ENCODE assay signal across 15 cellular contexts in genomic region chr7:73567701-73568685, GRCh38. TPM values are rescaled to one million over a fixed set of nuclear protein-coding genes. Genes with fewer than 3 reads are reported as not detected.
DNase-seq lines count a peak whose midpoint lies in the region; ATAC-seq and TF ChIP-seq lines count a peak whose summit lies in the region.
"Had no signal": no experiment of that assay in that cellular context is flagged by ENCODE, and none has a peak within 500 bp of the region (broad histone marks: within the 10 kb centered on the region; RNA-seq: fewer than 3 reads in every experiment).

No MANE protein-coding gene starts in this region.

- H3K27me3 ChIP-seq in KMS-11 (ENCODE audit: insufficient read depth, low read depth) (no peaks in the 10 kb centered on the region), neuronal stem cell (ENCODE audit: control insufficient read depth in 3 of 3, insufficient read depth in 3 of 3, low read depth in 1 of 3, low read length in 3 of 3) (no peaks in the 10 kb centered on the region)

- H3K9me3 ChIP-seq in neuronal stem cell (replicated peaks in 1 of 2; ENCODE audit: control insufficient read depth in 2 of 2, insufficient read depth in 1 of 2, low read depth in 1 of 2, low read length in 2 of 2), result no peaks in the 10 kb centered on the region

- no peak overlapping the region for H2AK5ac ChIP-seq in neuronal stem cell (ENCODE audit: low read depth, low read length)

- DNase-seq in activated CD4-positive, alpha-beta memory T cell treated with anti-CD3 and anti-CD28 coated beads, Interleukin-2, amount 10 ng/mL, durations not matched to agents 7 days and 5 days, result no peak
- no peak for DNase-seq in activated CD4-positive, alpha-beta memory T cell treated with anti-CD3 and anti-CD28 coated beads for 36 hours
- DNase-seq in neuronal stem cell (ENCODE audit: low spot score), result no peak
- DNase-seq in NCI-H2171 treated with DMSO at 0.1 percent for 48 hours (lab: John Stamatoyannopoulos, UW), result no peak
- DNase-seq: activated CD4-positive, alpha-beta T cell treated with anti-CD3 and anti-CD28 coated beads for 48 hours; activated gamma-delta T cell; central memory CD4-positive, alpha-beta T cell; DMS153; islet precursor cell; NCI-H1105; substantia nigra had no signal

- H3K9ac ChIP-seq in KMS-11, result no peak overlapping the region
- peak overlapping the region; percentile 56 for H3K9ac ChIP-seq in neuronal stem cell (ENCODE audit: low read depth, low read length, poor library complexity)

- H3K36me3 Mint-ChIP-seq in activated CD4-positive, alpha-beta memory T cell treated with anti-CD3 and anti-CD28 coated beads, Interleukin-2, amount 10 ng/mL, durations not matched to agents 7 days and 5 days (ENCODE audit: low read depth), result peaks cover 33% of the 10 kb centered on the region
- H3K36me3 Mint-ChIP-seq in activated CD4-positive, alpha-beta memory T cell treated with anti-CD3 and anti-CD28 coated beads for 36 hours, result peaks cover 27% of the 10 kb centered on the region
- peaks cover 45% of the 10 kb centered on the region for H3K36me3 Mint-ChIP-seq in activated T-helper 17 cell treated with anti-CD3 and anti-CD28 coated beads, Interleukin-2, amount 50 U/mL, for 72 hours (ENCODE audit: low read depth)

- CTCF ChIA-PET in activated CD4-positive, alpha-beta memory T cell treated with anti-CD3 and anti-CD28 coated beads, Interleukin-2, amount 10 ng/mL, durations not matched to agents 7 days and 5 days (lab: Charles Lee), result interaction anchor here (1.5 kb wide), 1 partner anchor 167 kb away, joined by 4 read pairs; no protein-coding TSS in a partner anchor
- CTCF ChIA-PET in activated CD4-positive, alpha-beta memory T cell treated with anti-CD3 and anti-CD28 coated beads for 36 hours (lab: Charles Lee), result interaction anchor here (1.1 to 1.5 kb wide), 2 partner anchors 16 to 39 kb away, joined by 3 to 6 read pairs; no protein-coding TSS in a partner anchor

- no peak overlapping the region for H2BK120ac ChIP-seq in neuronal stem cell (ENCODE audit: low read depth, low read length)

- peaks cover 29% of the 10 kb centered on the region for H3K4me1 Mint-ChIP-seq in activated CD4-positive, alpha-beta memory T cell treated with anti-CD3 and anti-CD28 coated beads, Interleukin-2, amount 10 ng/mL, durations not matched to agents 7 days and 5 days
- H3K4me1 Mint-ChIP-seq in activated CD4-positive, alpha-beta memory T cell treated with anti-CD3 and anti-CD28 coated beads for 36 hours (ENCODE audit: low read depth), result peaks cover 23% of the 10 kb centered on the region
- peaks cover 19% of the 10 kb centered on the region for H3K4me1 Mint-ChIP-seq in activated T-helper 17 cell treated with anti-CD3 and anti-CD28 coated beads, Interleukin-2, amount 50 U/mL, for 72 hours

- H2BK5ac ChIP-seq in neuronal stem cell (ENCODE audit: low read length), result no peak overlapping the region

- H3K36me3 ChIP-seq in KMS-11 (ENCODE audit: insufficient read depth) (peaks cover 1% of the 10 kb centered on the region; the same call in 1 of the 2 replicates), neuronal stem cell (replicated peaks in 1 of 2; ENCODE audit: control insufficient read depth in 2 of 2, insufficient read depth in 2 of 2, low read length in 2 of 2) (peaks cover 25 to 42% of the 10 kb centered on the region in 2 donors)

- H4K8ac ChIP-seq in neuronal stem cell (ENCODE audit: low read depth, low read length), result no peak overlapping the region

- peak; percentile 43 for ATAC-seq in activated T-helper 17 cell treated with anti-CD3 and anti-CD28 coated beads, Interleukin-2, amount 50 U/mL, for 72 hours (replicated peaks)
- ATAC-seq in GM21423 (IDR thresholded peaks at IDR 0.05; ENCODE audit: unreplicated experiment), result no peak
- no peak for ATAC-seq in GM19397 (IDR thresholded peaks at IDR 0.05; ENCODE audit: unreplicated experiment)

- no peak overlapping the region for H3K18ac ChIP-seq in neuronal stem cell (ENCODE audit: low read length)

- H3K79me1 ChIP-seq in neuronal stem cell (ENCODE audit: low read depth, low read length), result no peaks in the 10 kb centered on the region

- H3K4ac ChIP-seq in neuronal stem cell (ENCODE audit: low read length), result no peak overlapping the region

- intact Hi-C loops in activated CD4-positive, alpha-beta memory T cell treated with anti-CD3 and anti-CD28 coated beads for 36 hours (cut with micrococcal nuclease), result no loop called here

- H3K79me2 ChIP-seq in KMS-11 (ENCODE audit: insufficient read depth, low read depth), result no peaks in the 10 kb centered on the region

- H3K4me1 ChIP-seq in KMS-11 (ENCODE audit: low read depth, poor library complexity, severe bottlenecking) (peaks cover 27% of the 10 kb centered on the region), neuronal stem cell (ENCODE audit: control insufficient read depth in 2 of 2, insufficient read depth in 1 of 2, low read depth in 1 of 2, low read length in 2 of 2) (no peaks in the 10 kb centered on the region)

- H3K9me3 Mint-ChIP-seq in activated CD4-positive, alpha-beta memory T cell treated with anti-CD3 and anti-CD28 coated beads, Interleukin-2, amount 10 ng/mL, durations not matched to agents 7 days and 5 days, result no peaks in the 10 kb centered on the region
- H3K9me3 Mint-ChIP-seq in activated CD4-positive, alpha-beta memory T cell treated with anti-CD3 and anti-CD28 coated beads for 36 hours, result no peaks in the 10 kb centered on the region
- H3K9me3 Mint-ChIP-seq in activated T-helper 17 cell treated with anti-CD3 and anti-CD28 coated beads, Interleukin-2, amount 50 U/mL, for 72 hours, result no peaks in the 10 kb centered on the region

- H3K27me3 Mint-ChIP-seq in activated CD4-positive, alpha-beta memory T cell treated with anti-CD3 and anti-CD28 coated beads, Interleukin-2, amount 10 ng/mL, durations not matched to agents 7 days and 5 days, result no peaks in the 10 kb centered on the region
- no peaks in the 10 kb centered on the region for H3K27me3 Mint-ChIP-seq in activated CD4-positive, alpha-beta memory T cell treated with anti-CD3 and anti-CD28 coated beads for 36 hours
- H3K27me3 Mint-ChIP-seq in activated T-helper 17 cell treated with anti-CD3 and anti-CD28 coated beads, Interleukin-2, amount 50 U/mL, for 72 hours, result no peaks in the 10 kb centered on the region

- no CpG with 5 or more reads among the region's 13 CpGs for WGBS in neuronal stem cell (ENCODE audit: extremely low coverage in 2 of 2, insufficient read length in 2 of 2, insufficient replicate concordance in 1 of 2), 2 donors

- no peak overlapping the region for H3K23ac ChIP-seq in neuronal stem cell (ENCODE audit: low read depth, low read length, poor library complexity)

- H2AFZ ChIP-seq in KMS-11 (ENCODE audit: low read depth), result no peak overlapping the region
- no peak overlapping the region for H2AFZ ChIP-seq in neuronal stem cell (ENCODE audit: low read length)

- H4K20me1 ChIP-seq in KMS-11 (ENCODE audit: insufficient read depth), result no peaks in the 10 kb centered on the region

- POLR2A ChIA-PET in activated CD4-positive, alpha-beta memory T cell treated with anti-CD3 and anti-CD28 coated beads, Interleukin-2, amount 10 ng/mL, durations not matched to agents 7 days and 5 days (lab: Charles Lee), result interaction anchor here (0.8 to 4.4 kb wide), 5 partner anchors 11 to 49 kb away, joined by 3 to 18 read pairs (median 4); partner anchors contain the start of genes BAZ1B, BCL7B and TBL2
- POLR2A ChIA-PET in activated CD4-positive, alpha-beta memory T cell treated with anti-CD3 and anti-CD28 coated beads for 36 hours (lab: Charles Lee), result interaction anchor here (1.8 kb wide), 1 partner anchor 9 kb away, joined by 9 read pairs; the partner anchor contains the start of gene TBL2

- no peak overlapping the region for H3K4me3 ChIP-seq in KMS-11 (IDR thresholded peaks at IDR 0.05; ENCODE audit: insufficient read depth, low read depth, low read length)
- H3K4me3 ChIP-seq in neuronal stem cell (ENCODE audit: low read length in 2 of 2), result no peak overlapping the region

- no peak overlapping the region for H4K91ac ChIP-seq in neuronal stem cell (ENCODE audit: low read depth, low read length, poor library complexity)

- no peak overlapping the region for H3K4me3 Mint-ChIP-seq in activated CD4-positive, alpha-beta memory T cell treated with anti-CD3 and anti-CD28 coated beads, Interleukin-2, amount 10 ng/mL, durations not matched to agents 7 days and 5 days
- H3K4me3 Mint-ChIP-seq in activated CD4-positive, alpha-beta memory T cell treated with anti-CD3 and anti-CD28 coated beads for 36 hours, result no peak overlapping the region
- no peak overlapping the region for H3K4me3 Mint-ChIP-seq in activated T-helper 17 cell treated with anti-CD3 and anti-CD28 coated beads, Interleukin-2, amount 50 U/mL, for 72 hours

- H2BK15ac ChIP-seq in neuronal stem cell (ENCODE audit: low read length), result no peak overlapping the region

- H3K14ac ChIP-seq in neuronal stem cell (ENCODE audit: low read length), result no peak overlapping the region

- TF ChIP-seq CTCF in KMS-11 (conservative IDR thresholded peaks at IDR 0.05; ENCODE audit: low read depth, low read length), result no peak

- peak overlapping the region; percentile 2; the same call in 1 of the 2 replicates for H3K4me2 ChIP-seq in KMS-11
- no peak overlapping the region for H3K4me2 ChIP-seq in neuronal stem cell (ENCODE audit: insufficient read depth, low read length, poor library complexity, severe bottlenecking)

- H3K27ac ChIP-seq in KMS-11 (no peak overlapping the region; the same call in 1 of the 2 replicates), neuronal stem cell (replicated peaks; ENCODE audit: low read length) (no peak overlapping the region)

- no peak overlapping the region for H2BK12ac ChIP-seq in neuronal stem cell (ENCODE audit: low read length)

- H3K27ac Mint-ChIP-seq in activated CD4-positive, alpha-beta memory T cell treated with anti-CD3 and anti-CD28 coated beads, Interleukin-2, amount 10 ng/mL, durations not matched to agents 7 days and 5 days, result peak overlapping the region; percentile 11
- no peak overlapping the region for H3K27ac Mint-ChIP-seq in activated CD4-positive, alpha-beta memory T cell treated with anti-CD3 and anti-CD28 coated beads for 36 hours
- H3K27ac Mint-ChIP-seq in activated T-helper 17 cell treated with anti-CD3 and anti-CD28 coated beads, Interleukin-2, amount 50 U/mL, for 72 hours, result peak overlapping the region; percentile 52

RNA-seq across cellular contexts. Expression of gene TBL2, which starts 10.4 kb away (rescaled TPM):
- 10 to 100 TPM; 27.1 to 29.0 TPM for total RNA-seq in activated CD4-positive, alpha-beta memory T cell treated with anti-CD3 and anti-CD28 coated beads, Interleukin-2, amount 10 ng/mL, durations not matched to agents 7 days and 5 days
- total RNA-seq in activated CD4-positive, alpha-beta memory T cell treated with anti-CD3 and anti-CD28 coated beads for 36 hours, result 10 to 100 TPM; 23.0 to 25.3 TPM
- total RNA-seq in activated T-helper 17 cell treated with anti-CD3 and anti-CD28 coated beads, Interleukin-2, amount 50 U/mL, for 72 hours, result 10 to 100 TPM; 34.7 to 43.5 TPM
- 26.1 TPM for polyA plus RNA-seq in neuronal stem cell (2013, experiment 1 of 2)
- polyA plus RNA-seq in neuronal stem cell (2013, experiment 2 of 2), result 23.8 TPM

RNA-seq across cellular contexts. Expression of gene BCL7B, which starts 10.5 kb away (rescaled TPM):
- total RNA-seq in activated CD4-positive, alpha-beta memory T cell treated with anti-CD3 and anti-CD28 coated beads, Interleukin-2, amount 10 ng/mL, durations not matched to agents 7 days and 5 days, result 10 to 100 TPM; 68.9 to 71.6 TPM
- total RNA-seq in activated CD4-positive, alpha-beta memory T cell treated with anti-CD3 and anti-CD28 coated beads for 36 hours, result 10 to 100 TPM; 48.0 to 50.3 TPM
- 10 to 100 TPM; 52.4 to 76.7 TPM for total RNA-seq in activated T-helper 17 cell treated with anti-CD3 and anti-CD28 coated beads, Interleukin-2, amount 50 U/mL, for 72 hours
- 49.2 TPM for polyA plus RNA-seq in neuronal stem cell (2013, experiment 1 of 2)
- 49.9 TPM for polyA plus RNA-seq in neuronal stem cell (2013, experiment 2 of 2)

RNA-seq across cellular contexts. Expression of gene BAZ1B, which starts 45.9 kb away (rescaled TPM):
- 10 to 100 TPM; 84.5 to 86.2 TPM for total RNA-seq in activated CD4-positive, alpha-beta memory T cell treated with anti-CD3 and anti-CD28 coated beads, Interleukin-2, amount 10 ng/mL, durations not matched to agents 7 days and 5 days
- 10 to 100 TPM; 82.3 to 83.8 TPM for total RNA-seq in activated CD4-positive, alpha-beta memory T cell treated with anti-CD3 and anti-CD28 coated beads for 36 hours
- total RNA-seq in activated T-helper 17 cell treated with anti-CD3 and anti-CD28 coated beads, Interleukin-2, amount 50 U/mL, for 72 hours, result 100 to 1,000 TPM in 1 of 2 donors, 10 to 100 TPM in 1; 59.7 to 102 TPM
- polyA plus RNA-seq in neuronal stem cell (2013, experiment 1 of 2), result 47.6 TPM
- 47.3 TPM for polyA plus RNA-seq in neuronal stem cell (2013, experiment 2 of 2)

RNA-seq across cellular contexts. Expression of gene MLXIPL, which starts 56.3 kb away (rescaled TPM):
- not detected for total RNA-seq in activated CD4-positive, alpha-beta memory T cell treated with anti-CD3 and anti-CD28 coated beads, Interleukin-2, amount 10 ng/mL, durations not matched to agents 7 days and 5 days
- total RNA-seq in activated CD4-positive, alpha-beta memory T cell treated with anti-CD3 and anti-CD28 coated beads for 36 hours, result not detected
- not detected for total RNA-seq in activated T-helper 17 cell treated with anti-CD3 and anti-CD28 coated beads, Interleukin-2, amount 50 U/mL, for 72 hours
- 2.3 TPM for polyA plus RNA-seq in neuronal stem cell (2013, experiment 1 of 2)
- 3.2 TPM for polyA plus RNA-seq in neuronal stem cell (2013, experiment 2 of 2)
